In genomic region chr3:49021213-49021812, GRCh38 we compare ENCODE assay signal across 8 cellular contexts. TPM values are rescaled to one million over a fixed set of nuclear protein-coding genes. Genes with fewer than 3 reads are reported as not detected.
DNase-seq lines count a peak whose midpoint lies in the region; ATAC-seq and TF ChIP-seq lines count a peak whose summit lies in the region.

No MANE protein-coding gene starts in this region.

- peak overlapping the region; percentile 92 for H3K4me3 ChIP-seq in epithelial cell of proximal tubule (ENCODE audit: low read depth, low read length)
- peak overlapping the region; percentile 82 to 95 for H3K4me3 ChIP-seq in mucosa of rectum (ENCODE audit: low read length in 2 of 2)

- peak; percentile 39 for ATAC-seq in GM21619 (IDR thresholded peaks at IDR 0.05; ENCODE audit: unreplicated experiment)

- no peaks in the 10 kb centered on the region for H3K27me3 ChIP-seq in mucosa of rectum (ENCODE audit: control insufficient read depth in 2 of 2, insufficient read depth in 2 of 2, low read length in 2 of 2)

- H3K36me3 ChIP-seq in mucosa of rectum (ENCODE audit: control insufficient read depth in 2 of 2, insufficient read depth in 2 of 2, low read length in 2 of 2): peaks cover 25 to 33% of the 10 kb centered on the region in 2 donors

- H3K9me3 ChIP-seq in mucosa of rectum (ENCODE audit: control insufficient read depth in 2 of 2, low read length in 2 of 2): no peaks in the 10 kb centered on the region

- peaks cover 26 to 37% of the 10 kb centered on the region in 2 donors for H3K4me1 ChIP-seq in mucosa of rectum (ENCODE audit: control insufficient read depth in 2 of 2, insufficient read depth in 2 of 2, low read length in 2 of 2)

- TF ChIP-seq EP300 in Ishikawa (IDR thresholded peaks at IDR 0.05; ENCODE audit: borderline replicate concordance): no peak

- peak overlapping the region; percentile 100 for H3K27ac ChIP-seq in mucosa of rectum (ENCODE audit: low read depth in 2 of 2, low read length in 2 of 2)

- DNase-seq in DMS153 treated with DMSO at 0.1 percent for 48 hours (lab: John Stamatoyannopoulos, UW; ENCODE audit: unreplicated experiment): peak; percentile 56
- DNase-seq in OCI-M2 (lab: John Stamatoyannopoulos, UW; ENCODE audit: unreplicated experiment): peak; percentile 89
- peak; percentile 98 for DNase-seq in activated T-cell treated with anti-CD3 and anti-CD28 coated beads, Interleukin-2, amount 50 U/mL, for 1 hour
- peak; percentile 72 for DNase-seq in epithelial cell of proximal tubule (ENCODE audit: low read depth)
- DNase-seq in stimulated activated CD8-positive, alpha-beta memory T cell treated with anti-CD3 and anti-CD28 coated beads, Interleukin-4, amount 100 ng/mL, for 4 hours (ENCODE audit: low read depth in 2 of 2, low spot score in 1 of 2): peak; percentile 94 to 96

- TF ChIP-seq RAD21 in Ishikawa (IDR thresholded peaks at IDR 0.05; ENCODE audit: low read depth): no peak

- peak overlapping the region; percentile 96 to 99 for H3K9ac ChIP-seq in mucosa of rectum (ENCODE audit: low read depth in 1 of 2, low read length in 2 of 2)

- TF ChIP-seq CTCF in epithelial cell of proximal tubule (conservative IDR thresholded peaks at IDR 0.05; ENCODE audit: low read depth, low read length): no peak

TF ChIP-seq in Ishikawa, 13 proteins besides CTCF, POLR2A, EP300 and RAD21:
- TF ChIP-seq MAX (IDR thresholded peaks at IDR 0.05): no peak; the same call in none of the 2 replicates
- peak; percentile 28; the same call in 1 of the 2 replicates for TF ChIP-seq NFIC (IDR thresholded peaks at IDR 0.05)
- TF ChIP-seq CREB1 (IDR thresholded peaks at IDR 0.05; ENCODE audit: low read depth): peak; percentile 61
- TF ChIP-seq EGR1 (IDR thresholded peaks at IDR 0.05): peak; percentile 63
- TF ChIP-seq TCF12 (IDR thresholded peaks at IDR 0.05; ENCODE audit: low read depth): no peak
- no peak; the same call in 1 of the 2 replicates for TF ChIP-seq TEAD4 (IDR thresholded peaks at IDR 0.05)
- peak; percentile 6; the same call in 1 of the 2 replicates for TF ChIP-seq USF1 (IDR thresholded peaks at IDR 0.05)
- TF ChIP-seq ZBTB7A (IDR thresholded peaks at IDR 0.05; ENCODE audit: low read depth): no peak; the same call in 1 of the 2 replicates
- TF ChIP-seq TAF1 (IDR thresholded peaks at IDR 0.05; ENCODE audit: low read depth): peak; percentile 85; the same call in 1 of the 2 replicates
- TF ChIP-seq REST (IDR thresholded peaks at IDR 0.05; ENCODE audit: low read depth): no peak
- peak; percentile 67 for TF ChIP-seq YY1 (IDR thresholded peaks at IDR 0.05; ENCODE audit: low read depth)
- no peak for TF ChIP-seq CEBPB (IDR thresholded peaks at IDR 0.05)
- no peak; the same call in 1 of the 2 replicates for TF ChIP-seq FOXM1 (IDR thresholded peaks at IDR 0.05; ENCODE audit: borderline replicate concordance, low read depth)

RNA-seq across cellular contexts. Expression of gene NDUFAF3, which starts 0.6 kb away (rescaled TPM):
- 160 and 280 TPM in 2 replicates for total RNA-seq in epithelial cell of proximal tubule

RNA-seq across cellular contexts. Expression of gene DALRD3, which starts 2.9 kb away (rescaled TPM):
- 55.0 and 64.3 TPM in 2 replicates for total RNA-seq in epithelial cell of proximal tubule

RNA-seq across cellular contexts. Expression of gene IMPDH2, which starts 7.9 kb away (rescaled TPM):
- 253 and 258 TPM in 2 replicates for total RNA-seq in epithelial cell of proximal tubule

RNA-seq across cellular contexts. Expression of gene WDR6, which starts 14.1 kb away (rescaled TPM):
- 86.1 and 99.5 TPM in 2 replicates for total RNA-seq in epithelial cell of proximal tubule

RNA-seq across cellular contexts. Expression of gene P4HTM, which starts 31.3 kb away (rescaled TPM):
- 17.1 and 23.2 TPM in 2 replicates for total RNA-seq in epithelial cell of proximal tubule

Comparison
In these comparisons a context has a peak if more than half of its experiments do, and no peak if none do; other contexts are left out.
1. Peak in every context shown above with its lines: DNase-seq, ATAC-seq, H3K4me3 ChIP-seq and H3K27ac ChIP-seq.